In genomic region chr17:68182016-68182315, GRCh38 we compare ENCODE assay signal across 13 cellular contexts.
DNase-seq lines count a peak whose midpoint lies in the region; ATAC-seq and TF ChIP-seq lines count a peak whose summit lies in the region.
"Had no signal": no experiment of that assay in that cellular context is flagged by ENCODE, and none has a peak within 500 bp of the region (broad histone marks: within the 10 kb centered on the region; RNA-seq: fewer than 3 reads in every experiment).

No MANE protein-coding gene starts in this region.

- DNase-seq in DMS 273 (lab: John Stamatoyannopoulos, UW; ENCODE audit: unreplicated experiment) (peak; percentile 60), DMS 273 treated with DMSO at 0.1 percent for 48 hours (lab: John Stamatoyannopoulos, UW) (no peak), lower lobe of right lung (no peak), A172 (ENCODE audit: low spot score) (no peak), NK-92 (lab: John Stamatoyannopoulos, UW; ENCODE audit: unreplicated experiment) (no peak), HT-29 (ENCODE audit: low spot score) (no peak)
- DNase-seq: activated CD4-positive, alpha-beta T cell treated with anti-CD3 and anti-CD28 coated beads, Interleukin-2, amount 50 U/mL, for 1 hour; cerebellar nuclear complex; NCI-H82 had no signal

- H3K9me3 ChIP-seq in lower lobe of right lung: no peaks in the 10 kb centered on the region
- H3K9me3 ChIP-seq: neutrophil had no signal

- ATAC-seq in GM21360 (IDR thresholded peaks at IDR 0.05; ENCODE audit: unreplicated experiment) (peak; percentile 41), HG03469 (IDR thresholded peaks at IDR 0.05; ENCODE audit: unreplicated experiment) (peak; percentile 41), lower lobe of right lung (no peak)

- H3K27me3 ChIP-seq in lower lobe of right lung (ENCODE audit: low read depth): no peaks in the 10 kb centered on the region

- intact Hi-C loops in lower lobe of right lung (cut with DNase I): no loop called here

- H3K27ac ChIP-seq in lower lobe of right lung: no peak overlapping the region
- H3K27ac ChIP-seq: 22Rv1, neutrophil had no signal

- no peaks in the 10 kb centered on the region for H3K36me3 ChIP-seq in lower lobe of right lung
- H3K36me3 ChIP-seq: neutrophil had no signal

- H3K4me1 ChIP-seq in lower lobe of right lung: no peaks in the 10 kb centered on the region

- TF ChIP-seq CTCF in lower lobe of right lung (IDR thresholded peaks at IDR 0.05): no peak

- peak overlapping the region; percentile 29 for H3K4me3 ChIP-seq in lower lobe of right lung

Comparison
In these comparisons a context has a peak if more than half of its experiments do, and no peak if none do; other contexts are left out.
1. ATAC-seq: peak in GM21360 (single experiment) and HG03469 (single experiment); none in lower lobe of right lung (0 of 2).